10 cellular contexts compared by ENCODE assay signal in the genomic region with DNA sequence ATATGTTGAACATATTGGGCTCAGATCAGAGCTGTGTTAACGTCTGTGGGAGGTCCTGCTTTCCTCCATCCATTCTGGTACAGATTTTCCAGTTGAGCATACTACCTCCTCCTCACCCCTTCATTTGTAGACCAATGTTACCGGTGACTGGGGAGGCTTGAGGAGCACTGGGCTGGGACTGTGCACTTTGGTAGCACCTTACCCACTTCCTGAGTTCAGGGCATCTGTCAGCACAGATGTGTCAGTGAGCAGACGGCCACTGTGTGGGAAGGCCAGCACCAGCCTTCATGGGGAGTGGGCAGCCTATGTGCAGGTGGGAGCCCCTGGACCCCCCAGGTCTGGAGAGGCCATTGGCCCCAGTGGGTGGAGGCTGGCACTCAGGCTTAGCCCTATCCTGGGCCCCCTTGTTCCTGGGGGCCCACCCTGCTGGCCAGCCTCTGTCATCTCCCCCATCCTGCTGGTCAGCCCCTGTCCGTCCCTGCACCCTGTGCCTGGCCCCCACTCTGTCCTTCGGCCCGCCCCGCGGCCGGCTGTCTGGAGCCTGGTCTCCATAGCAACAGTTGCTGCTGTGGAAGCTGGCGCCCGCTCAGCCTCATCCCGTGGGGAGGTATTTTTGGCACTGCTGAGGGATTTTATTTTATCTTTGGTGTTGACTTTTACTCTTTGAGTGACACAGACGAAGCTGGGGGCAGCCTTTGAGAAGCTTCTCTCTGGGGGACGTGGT. TPM values are rescaled to one million over a fixed set of nuclear protein-coding genes. Genes with fewer than 3 reads are reported as not detected.
DNase-seq lines count a peak whose midpoint lies in the region; ATAC-seq and TF ChIP-seq lines count a peak whose summit lies in the region.
"Had no signal": no experiment of that assay in that cellular context is flagged by ENCODE, and none has a peak within 500 bp of the region (broad histone marks: within the 10 kb centered on the region; RNA-seq: fewer than 3 reads in every experiment).

No MANE protein-coding gene starts in this region.

- H3K27ac Mint-ChIP-seq in activated CD4-positive, alpha-beta T cell treated with anti-CD3 and anti-CD28 coated beads, Interleukin-2, amount 10 ng/mL, durations not matched to agents 7 days and 5 days: no peak overlapping the region

- intact Hi-C loops in heart right ventricle (cut with DNase I): loop anchor here in 1 of 10 donors (1.0 kb wide), 1 partner anchor 18 kb away; no protein-coding TSS in a partner anchor

- H3K36me3 ChIP-seq in heart right ventricle (no peaks in the 10 kb centered on the region), rectal smooth muscle tissue (ENCODE audit: control insufficient read depth, insufficient read depth, low read length) (no peaks in the 10 kb centered on the region)

- ATAC-seq in heart right ventricle (peak; percentile 67 to 84 (median 78)), HG03521 (IDR thresholded peaks at IDR 0.05; ENCODE audit: unreplicated experiment) (no peak)
- ATAC-seq: left colon had no signal

- no peaks in the 10 kb centered on the region for H3K9me3 ChIP-seq in heart right ventricle

- CTCF ChIA-PET in activated CD4-positive, alpha-beta T cell treated with anti-CD3 and anti-CD28 coated beads, Interleukin-2, amount 10 ng/mL, durations not matched to agents 7 days and 5 days (lab: Charles Lee): no interaction called here

- H3K4me1 ChIP-seq in heart right ventricle (peaks cover 39 to 94% (median 74%) of the 10 kb centered on the region in 9 donors), rectal smooth muscle tissue (ENCODE audit: control insufficient read depth, insufficient read depth, low read length) (peaks cover 54% of the 10 kb centered on the region)

- H3K4me3 Mint-ChIP-seq in activated CD4-positive, alpha-beta T cell treated with anti-CD3 and anti-CD28 coated beads, Interleukin-2, amount 10 ng/mL, durations not matched to agents 7 days and 5 days: no peak overlapping the region

- DNase-seq in GM04503 (ENCODE audit: low read depth) (peak; percentile 5), heart right ventricle (peak; percentile 80 to 85), activated gamma-delta T cell treated with Interleukin-2 at 50 U/mL for 16 hours (no peak)
- no peak for DNase-seq in activated naive CD4-positive, alpha-beta T cell (lab: John Stamatoyannopoulos, UW)
- DNase-seq in activated CD4-positive, alpha-beta T cell treated with anti-CD3 and anti-CD28 coated beads, Interleukin-2, amount 10 ng/mL, durations not matched to agents 7 days and 5 days: no peak
- DNase-seq: Kasumi-1 had no signal

- POLR2A ChIA-PET in activated CD4-positive, alpha-beta T cell treated with anti-CD3 and anti-CD28 coated beads, Interleukin-2, amount 10 ng/mL, durations not matched to agents 7 days and 5 days (lab: Charles Lee): no interaction called here

- H3K4me3 ChIP-seq in heart right ventricle (no peak overlapping the region), rectal smooth muscle tissue (ENCODE audit: low read length) (no peak overlapping the region)

- H3K9me3 Mint-ChIP-seq in activated CD4-positive, alpha-beta T cell treated with anti-CD3 and anti-CD28 coated beads, Interleukin-2, amount 10 ng/mL, durations not matched to agents 7 days and 5 days: peaks cover 5% of the 10 kb centered on the region

- TF ChIP-seq CTCF in VCaP (conservative IDR thresholded peaks at IDR 0.05) (no peak), heart right ventricle (IDR thresholded peaks at IDR 0.05) (no peak)

- H3K27me3 ChIP-seq in heart right ventricle: no peaks in the 10 kb centered on the region
- no peaks in the 10 kb centered on the region for H3K27me3 ChIP-seq in rectal smooth muscle tissue (ENCODE audit: control insufficient read depth, insufficient read depth, low read length)

- H3K4me1 Mint-ChIP-seq in activated CD4-positive, alpha-beta T cell treated with anti-CD3 and anti-CD28 coated beads, Interleukin-2, amount 10 ng/mL, durations not matched to agents 7 days and 5 days: peaks cover 4% of the 10 kb centered on the region

- peak overlapping the region; percentile 99 for H3K27ac ChIP-seq in VCaP
- peak overlapping the region; percentile 31 to 92 (median 83) for H3K27ac ChIP-seq in heart right ventricle
- peak overlapping the region; percentile 58 for H3K27ac ChIP-seq in rectal smooth muscle tissue (ENCODE audit: low read depth, low read length)

- H3K36me3 Mint-ChIP-seq in activated CD4-positive, alpha-beta T cell treated with anti-CD3 and anti-CD28 coated beads, Interleukin-2, amount 10 ng/mL, durations not matched to agents 7 days and 5 days (ENCODE audit: low read depth): no peaks in the 10 kb centered on the region

- no peak overlapping the region for H3K9ac ChIP-seq in rectal smooth muscle tissue (ENCODE audit: low read length)

- H3K27me3 Mint-ChIP-seq in activated CD4-positive, alpha-beta T cell treated with anti-CD3 and anti-CD28 coated beads, Interleukin-2, amount 10 ng/mL, durations not matched to agents 7 days and 5 days: no peaks in the 10 kb centered on the region

- WGBS in heart right ventricle, 2 donors: 10 to 16% methylated on average over 14 of the region's 14 CpGs

RNA-seq across cellular contexts. Expression of gene WNK2, which starts 21.3 kb away (rescaled TPM):
- total RNA-seq in heart right ventricle: 100 to 1,000 TPM; 138 to 236 (median 200) TPM
- polyA plus RNA-seq in heart right ventricle: 100 to 1,000 TPM in 1 of 2 donors, 10 to 100 TPM in 1; 16.6 to 115 TPM
- total RNA-seq in activated CD4-positive, alpha-beta T cell treated with anti-CD3 and anti-CD28 coated beads, Interleukin-2, amount 10 ng/mL, durations not matched to agents 7 days and 5 days: not detected

Comparison
In these comparisons a context has a peak if more than half of its experiments do, and no peak if none do; other contexts are left out.
1. DNase-seq: peak in GM04503 (single experiment) and heart right ventricle (2 of 2); none in activated gamma-delta T cell treated with Interleukin-2 at 50 U/mL for 16 hours (single experiment), activated naive CD4-positive, alpha-beta T cell (0 of 4) and activated CD4-positive, alpha-beta T cell treated with anti-CD3 and anti-CD28 coated beads, Interleukin-2, amount 10 ng/mL, durations not matched to agents 7 days and 5 days (single experiment).
2. RNA of gene WNK2, which starts 21.3 kb away (total RNA-seq): 138 to 236 TPM in heart right ventricle; not detected in activated CD4-positive, alpha-beta T cell treated with anti-CD3 and anti-CD28 coated beads, Interleukin-2, amount 10 ng/mL, durations not matched to agents 7 days and 5 days; every median in the first group is over 100 times any median in the second.
3. Peak in every context shown above with its lines, with median percentiles within 50 percentile points of each other: H3K27ac ChIP-seq.